In the genomic region with DNA sequence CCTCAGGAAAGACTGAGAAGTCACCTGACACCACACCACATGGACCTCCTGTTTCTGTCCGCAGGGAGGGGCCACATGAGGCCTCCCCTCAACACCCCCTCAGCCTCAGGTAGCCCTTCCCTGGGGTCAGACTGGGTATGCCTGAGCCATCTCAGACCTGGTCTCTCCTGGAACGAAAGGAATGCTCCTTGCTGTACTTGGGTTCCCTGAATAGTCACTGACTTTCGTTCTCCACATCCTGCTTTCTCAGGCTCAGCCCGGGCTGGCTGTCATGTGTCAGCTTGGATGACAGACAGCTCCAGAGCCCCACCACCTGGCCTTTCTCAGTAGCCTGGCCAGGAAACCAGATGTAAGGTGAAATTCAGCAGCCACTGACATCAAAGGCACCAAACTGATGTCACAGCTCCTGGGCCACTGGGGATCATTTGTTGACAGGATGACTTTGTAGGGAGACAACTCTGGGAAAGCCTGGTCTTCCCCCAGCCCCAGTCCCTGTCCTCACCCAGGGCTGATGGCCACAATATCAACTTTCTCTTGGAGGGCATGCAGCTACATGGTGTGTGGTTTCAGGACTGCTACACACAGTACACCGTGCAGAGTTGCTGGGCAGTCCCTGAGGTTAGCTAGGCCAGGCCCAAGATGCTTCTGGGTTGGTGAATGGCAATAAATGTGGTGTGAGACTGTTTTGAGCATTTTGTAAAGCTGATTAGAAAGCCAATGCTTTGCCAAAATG, we compare ENCODE assay signal across 8 cellular contexts.
DNase-seq lines count a peak whose midpoint lies in the region; ATAC-seq and TF ChIP-seq lines count a peak whose summit lies in the region.

No MANE protein-coding gene starts in this region.

- peaks cover 0 to 4% (median 0%) of the 10 kb centered on the region in 4 donors for H3K4me1 ChIP-seq in stomach

- no peak for TF ChIP-seq EP300 in stomach (IDR thresholded peaks at IDR 0.05)

- TF ChIP-seq POLR2A in stomach (IDR thresholded peaks at IDR 0.05), result no peak

- no peaks in the 10 kb centered on the region for H3K9me3 ChIP-seq in stomach

- TF ChIP-seq CTCF in stomach (IDR thresholded peaks at IDR 0.05), result no peak

- peaks cover 0 to 6% (median 0%) of the 10 kb centered on the region in 3 donors for H3K27me3 ChIP-seq in stomach

- no peaks in the 10 kb centered on the region for H3K36me3 ChIP-seq in stomach

- H3K27ac ChIP-seq in stomach, result no peak overlapping the region

- intact Hi-C loops in stomach (cut with DNase I; ENCODE audit: low total_unique reads), result no loop called here

- WGBS in stomach, 5 donors, result 29 to 44% (median 34%) methylated on average over 5 of the region's 5 CpGs

- peak; percentile 56 for ATAC-seq in HG03108 (IDR thresholded peaks at IDR 0.05; ENCODE audit: unreplicated experiment)

- no peak overlapping the region for H3K4me3 ChIP-seq in stomach

- DNase-seq in NCI-H2227 (lab: John Stamatoyannopoulos, UW; ENCODE audit: unreplicated experiment), result peak; percentile 10
- no peak for DNase-seq in NCI-H2227 treated with DMSO at 0.1 percent for 48 hours (lab: John Stamatoyannopoulos, UW)
- DNase-seq in SK-N-DZ (ENCODE audit: low spot score), result peak; percentile 17
- DNase-seq in kidney glomerular epithelial cell (lab: John Stamatoyannopoulos, UW), result peak; percentile 61
- no peak for DNase-seq in foreskin melanocyte
- no peak for DNase-seq in stomach
- DNase-seq in effector CD8-positive, alpha-beta T cell (lab: John Stamatoyannopoulos, UW), result no peak

Comparison
In these comparisons a context has a peak if more than half of its experiments do, and no peak if none do; other contexts are left out.
1. DNase-seq: peak in NCI-H2227 (single experiment), SK-N-DZ (single experiment) and kidney glomerular epithelial cell (single experiment); none in NCI-H2227 treated with DMSO at 0.1 percent for 48 hours (single experiment), foreskin melanocyte (single experiment), stomach (single experiment) and effector CD8-positive, alpha-beta T cell (single experiment).